ENCODE assay signal across 9 cellular contexts in the genomic region with DNA sequence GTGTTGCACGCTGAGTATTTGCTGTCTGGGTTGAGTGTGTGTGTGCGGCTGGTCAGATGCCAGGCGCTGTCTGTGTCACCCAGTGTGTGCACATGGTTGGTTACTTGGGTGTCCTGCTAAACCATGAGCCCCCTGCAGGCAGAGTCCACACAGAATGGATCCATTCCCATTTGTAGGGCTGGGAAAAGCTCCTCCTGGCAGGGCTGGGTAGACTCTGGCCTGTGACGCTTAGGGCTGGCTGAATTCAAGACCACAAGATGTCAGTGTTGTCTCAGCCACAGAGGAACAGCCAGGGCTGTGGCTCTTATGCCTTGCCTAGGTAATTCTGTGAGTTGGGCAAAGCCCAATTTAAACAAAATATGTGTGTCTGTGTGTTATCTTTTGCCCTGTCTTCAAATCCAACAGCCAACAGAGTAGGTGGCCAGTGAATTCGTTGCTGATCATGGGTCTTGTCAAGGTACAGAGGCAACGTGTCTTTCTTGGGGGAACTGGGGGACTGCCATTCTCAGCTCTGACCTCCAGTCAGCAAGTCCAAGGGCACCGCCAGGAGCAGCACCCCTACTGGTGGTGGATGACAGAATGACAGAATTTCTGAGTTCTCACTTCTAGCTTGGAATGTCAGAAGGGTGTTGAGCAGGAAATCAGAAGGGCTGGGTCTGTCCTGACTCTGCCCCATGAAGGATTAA.
DNase-seq lines count a peak whose midpoint lies in the region; ATAC-seq and TF ChIP-seq lines count a peak whose summit lies in the region.
"Had no signal": no experiment of that assay in that cellular context is flagged by ENCODE, and none has a peak within 500 bp of the region (broad histone marks: within the 10 kb centered on the region; RNA-seq: fewer than 3 reads in every experiment).

No MANE protein-coding gene starts in this region.

- peaks cover 0 to 8% (median 0%) of the 10 kb centered on the region in 7 donors for H3K27me3 ChIP-seq in heart right ventricle

- H3K4me1 ChIP-seq in heart right ventricle = no peaks in the 10 kb centered on the region

- H3K36me3 ChIP-seq in heart right ventricle = no peaks in the 10 kb centered on the region

- WGBS in heart right ventricle, 2 donors = 26 to 36% methylated on average over 7 of the region's 7 CpGs

- H3K27ac Mint-ChIP-seq in stimulated activated effector memory CD8-positive, alpha-beta T cell treated with anti-CD3 and anti-CD28 coated beads, Interleukin-12 subunit alpha, Interleukin-12 subunit beta, amount 100 ng/mL, for 72 hours = no peak overlapping the region

- ATAC-seq in GM18909 (IDR thresholded peaks at IDR 0.05; ENCODE audit: poor library complexity, unreplicated experiment) = peak; percentile 52
- peak; percentile 61 to 95 (median 86) for ATAC-seq in heart right ventricle
- ATAC-seq in stimulated activated effector memory CD8-positive, alpha-beta T cell treated with anti-CD3 and anti-CD28 coated beads, Interleukin-12 subunit alpha, Interleukin-12 subunit beta, amount 100 ng/mL, for 72 hours = peak; percentile 38

- peaks cover 0 to 10% (median 0%) of the 10 kb centered on the region in 11 donors for H3K9me3 ChIP-seq in heart right ventricle

- H3K4me3 Mint-ChIP-seq in stimulated activated effector memory CD8-positive, alpha-beta T cell treated with anti-CD3 and anti-CD28 coated beads, Interleukin-12 subunit alpha, Interleukin-12 subunit beta, amount 100 ng/mL, for 72 hours = no peak overlapping the region
- H3K4me3 Mint-ChIP-seq: central memory CD8-positive, alpha-beta T cell had no signal

- H3K4me3 ChIP-seq in heart right ventricle = no peak overlapping the region

- DNase-seq in AG08396 (ENCODE audit: low spot score) = peak; percentile 29
- DNase-seq in HuH-7.5 (ENCODE audit: low spot score) = peak; percentile 19
- peak; percentile 55 for DNase-seq in RKO (ENCODE audit: low spot score)
- peak in 1 of 2 donors; percentile 9 for DNase-seq in heart right ventricle
- DNase-seq in stimulated activated effector memory CD8-positive, alpha-beta T cell treated with anti-CD3 and anti-CD28 coated beads, Interleukin-12 subunit alpha, Interleukin-12 subunit beta, amount 100 ng/mL, for 72 hours (ENCODE audit: low spot score in 2 of 2) = no peak
- no peak for DNase-seq in effector CD8-positive, alpha-beta T cell (lab: John Stamatoyannopoulos, UW)
- DNase-seq in NCI-H187 treated with DMSO at 0.1 percent for 48 hours (lab: John Stamatoyannopoulos, UW) = no peak

- TF ChIP-seq CTCF in heart right ventricle (IDR thresholded peaks at IDR 0.05) = peak; percentile 12 to 57 (median 49)

- H3K36me3 Mint-ChIP-seq in stimulated activated effector memory CD8-positive, alpha-beta T cell treated with anti-CD3 and anti-CD28 coated beads, Interleukin-12 subunit alpha, Interleukin-12 subunit beta, amount 100 ng/mL, for 72 hours = no peaks in the 10 kb centered on the region

- H3K4me1 Mint-ChIP-seq in stimulated activated effector memory CD8-positive, alpha-beta T cell treated with anti-CD3 and anti-CD28 coated beads, Interleukin-12 subunit alpha, Interleukin-12 subunit beta, amount 100 ng/mL, for 72 hours = no peaks in the 10 kb centered on the region
- H3K4me1 Mint-ChIP-seq: central memory CD8-positive, alpha-beta T cell had no signal

- no peak overlapping the region for H3K27ac ChIP-seq in heart right ventricle

- intact Hi-C loops in heart right ventricle (cut with DNase I) = loop anchor here in 4 of 10 donors (2.0 to 10.0 kb wide), 4 partner anchors 129 to 1764 kb away; no protein-coding TSS in a partner anchor

- no peaks in the 10 kb centered on the region for H3K9me3 Mint-ChIP-seq in stimulated activated effector memory CD8-positive, alpha-beta T cell treated with anti-CD3 and anti-CD28 coated beads, Interleukin-12 subunit alpha, Interleukin-12 subunit beta, amount 100 ng/mL, for 72 hours
- H3K9me3 Mint-ChIP-seq: central memory CD8-positive, alpha-beta T cell had no signal

Comparison
In these comparisons a context has a peak if more than half of its experiments do, and no peak if none do; other contexts are left out.
1. DNase-seq: peak in AG08396 (single experiment), HuH-7.5 (single experiment) and RKO (single experiment); none in stimulated activated effector memory CD8-positive, alpha-beta T cell treated with anti-CD3 and anti-CD28 coated beads, Interleukin-12 subunit alpha, Interleukin-12 subunit beta, amount 100 ng/mL, for 72 hours (0 of 2), effector CD8-positive, alpha-beta T cell (single experiment) and NCI-H187 treated with DMSO at 0.1 percent for 48 hours (single experiment).
2. Peak in every context shown above with its lines, with median percentiles within 50 percentile points of each other: ATAC-seq.